ENCODE assay signal across 8 cellular contexts in the genomic region with DNA sequence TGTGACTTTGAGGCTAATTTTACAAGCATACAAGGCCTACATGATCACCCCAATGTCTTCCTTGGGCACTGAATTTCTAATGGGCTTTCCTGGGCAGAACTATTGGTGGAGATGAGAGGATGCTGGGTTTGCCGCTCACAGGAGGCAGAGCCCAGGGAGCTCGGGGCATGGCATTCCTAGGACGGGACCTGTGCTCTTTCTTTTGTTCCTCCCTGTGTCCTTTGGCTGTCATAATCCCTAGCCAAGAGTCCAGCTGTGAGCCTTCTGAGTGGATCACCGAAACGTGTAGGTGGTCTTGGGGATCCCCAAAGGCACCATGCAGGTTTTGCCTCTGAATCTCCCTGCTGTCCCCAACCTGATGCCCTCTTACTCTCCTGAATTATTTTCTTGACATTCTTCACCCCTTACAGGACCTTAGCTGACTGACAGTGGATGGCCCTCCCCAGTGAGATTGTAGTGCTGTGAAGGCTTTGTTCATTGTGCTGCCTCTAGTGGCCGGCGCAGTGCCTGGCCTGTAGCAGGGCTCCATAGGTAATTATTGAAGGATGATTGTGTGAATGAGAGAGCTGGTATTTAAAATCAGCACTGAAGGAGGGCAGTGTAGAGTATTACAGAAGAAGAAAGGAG.
DNase-seq lines count a peak whose midpoint lies in the region; ATAC-seq and TF ChIP-seq lines count a peak whose summit lies in the region.

No MANE protein-coding gene starts in this region.

- peak; percentile 38 for TF ChIP-seq CTCF in BJ (IDR thresholded peaks at IDR 0.05; ENCODE audit: insufficient read depth, low read depth, low read length)

- no peak overlapping the region for H3K4me3 Mint-ChIP-seq in stimulated activated effector memory CD8-positive, alpha-beta T cell treated with anti-CD3 and anti-CD28 coated beads, Interleukin-12 subunit alpha, Interleukin-12 subunit beta, amount 100 ng/mL, for 72 hours

- H3K4me3 ChIP-seq in BJ (ENCODE audit: low read depth, low read length) (no peak overlapping the region), HUES64 (ENCODE audit: low read length) (peak overlapping the region; percentile 33; the same call in 1 of the 2 replicates), ectodermal cell (ENCODE audit: insufficient read depth, low read depth, low read length) (no peak overlapping the region)

- H3K36me3 ChIP-seq in BJ (ENCODE audit: control insufficient read depth, insufficient read depth, low read length) (no peaks in the 10 kb centered on the region), HUES64 (ENCODE audit: insufficient read depth, low read length) (no peaks in the 10 kb centered on the region), ectodermal cell (ENCODE audit: control insufficient read depth, insufficient read depth, low read length) (no peaks in the 10 kb centered on the region)

- no peaks in the 10 kb centered on the region for H3K9me3 Mint-ChIP-seq in stimulated activated effector memory CD8-positive, alpha-beta T cell treated with anti-CD3 and anti-CD28 coated beads, Interleukin-12 subunit alpha, Interleukin-12 subunit beta, amount 100 ng/mL, for 72 hours

- no peak overlapping the region for H3K27ac Mint-ChIP-seq in stimulated activated effector memory CD8-positive, alpha-beta T cell treated with anti-CD3 and anti-CD28 coated beads, Interleukin-12 subunit alpha, Interleukin-12 subunit beta, amount 100 ng/mL, for 72 hours

- H3K27me3 ChIP-seq in BJ (ENCODE audit: control insufficient read depth, insufficient read depth, low read length), result no peaks in the 10 kb centered on the region
- H3K27me3 ChIP-seq in HUES64 (ENCODE audit: insufficient read depth, low read length), result no peaks in the 10 kb centered on the region
- H3K27me3 ChIP-seq in ectodermal cell (ENCODE audit: control insufficient read depth, insufficient read depth, low read length, poor library complexity, severe bottlenecking), result no peaks in the 10 kb centered on the region

- H3K9ac ChIP-seq in HUES64 (ENCODE audit: low read depth, low read length), result no peak overlapping the region

- ATAC-seq in GM19438 (IDR thresholded peaks at IDR 0.05; ENCODE audit: low read depth, unreplicated experiment) (peak; percentile 84), GM19023 (IDR thresholded peaks at IDR 0.05; ENCODE audit: unreplicated experiment) (no peak)
- peak; percentile 52 for ATAC-seq in stimulated activated effector memory CD8-positive, alpha-beta T cell treated with anti-CD3 and anti-CD28 coated beads, Interleukin-12 subunit alpha, Interleukin-12 subunit beta, amount 100 ng/mL, for 72 hours

- no peaks in the 10 kb centered on the region for H3K36me3 Mint-ChIP-seq in stimulated activated effector memory CD8-positive, alpha-beta T cell treated with anti-CD3 and anti-CD28 coated beads, Interleukin-12 subunit alpha, Interleukin-12 subunit beta, amount 100 ng/mL, for 72 hours

- WGBS in HUES64, result 32% methylated on average over 7 of the region's 7 CpGs
- 10 to 12% methylated on average over 7 of the region's 7 CpGs for WGBS in ectodermal cell, 2 experiments

- POLR2A ChIA-PET in BJ (lab: Charles Lee), result no interaction called here

- DNase-seq in BJ (ENCODE audit: low read depth) (no peak), GM19238 (ENCODE audit: insufficient read length, low spot score) (no peak)
- DNase-seq in stimulated activated effector memory CD8-positive, alpha-beta T cell treated with anti-CD3 and anti-CD28 coated beads, Interleukin-12 subunit alpha, Interleukin-12 subunit beta, amount 100 ng/mL, for 72 hours (ENCODE audit: low spot score in 2 of 2), result no peak
- no peak for DNase-seq in stimulated activated CD8-positive, alpha-beta memory T cell treated with anti-CD3 and anti-CD28 coated beads, Interleukin-4, amount 100 ng/mL, for 48 hours

- no peaks in the 10 kb centered on the region for H3K4me1 Mint-ChIP-seq in stimulated activated effector memory CD8-positive, alpha-beta T cell treated with anti-CD3 and anti-CD28 coated beads, Interleukin-12 subunit alpha, Interleukin-12 subunit beta, amount 100 ng/mL, for 72 hours

- no peaks in the 10 kb centered on the region for H3K9me3 ChIP-seq in HUES64 (ENCODE audit: insufficient read depth, low read depth, low read length)
- H3K9me3 ChIP-seq in ectodermal cell (ENCODE audit: control insufficient read depth, low read length), result no peaks in the 10 kb centered on the region

- H3K4me1 ChIP-seq in HUES64 (ENCODE audit: insufficient read depth, low read length) (peaks cover 11% of the 10 kb centered on the region), ectodermal cell (ENCODE audit: control insufficient read depth, insufficient read depth, low read length) (peaks cover 10% of the 10 kb centered on the region)

- H3K27ac ChIP-seq in HUES64 (ENCODE audit: low read depth, low read length), result peak overlapping the region; percentile 48
- H3K27ac ChIP-seq in ectodermal cell (ENCODE audit: insufficient read depth, low read depth, low read length, poor library complexity, severe bottlenecking), result peak overlapping the region; percentile 76

- CTCF ChIA-PET in BJ (lab: Yijun Ruan, JAX), result interaction anchor here (1.3 kb wide), 1 partner anchor 36 kb away, joined by 4 read pairs; no protein-coding TSS in a partner anchor
